In genomic region chrX:64975491-64975890, GRCh38 we compare ENCODE assay signal across 8 cellular contexts. TPM values are rescaled to one million over a fixed set of nuclear protein-coding genes. Genes with fewer than 3 reads are reported as not detected.
DNase-seq lines count a peak whose midpoint lies in the region; ATAC-seq, FAIRE-seq and TF ChIP-seq lines count a peak whose summit lies in the region.

No MANE protein-coding gene starts in this region.

- H3K79me2 ChIP-seq in endothelial cell of umbilical vein (ENCODE audit: control insufficient read depth, insufficient read depth, low read length): peaks cover 5% of the 10 kb centered on the region

- peak overlapping the region; percentile 82 for H3K4me3 ChIP-seq in GM12865 (ENCODE audit: low read depth, low read length)
- H3K4me3 ChIP-seq in endothelial cell of umbilical vein (replicated peaks in 1 of 3; ENCODE audit: insufficient read depth in 1 of 3, low read depth in 1 of 3, low read length in 3 of 3): peak overlapping the region; percentile 65 to 93 (median 80)
- peak overlapping the region; percentile 55 for H3K4me3 ChIP-seq in mononuclear cell (ENCODE audit: low read length)
- peak overlapping the region; percentile 79 to 83 for H3K4me3 ChIP-seq in stomach smooth muscle (ENCODE audit: low read length in 2 of 2)

- H3K36me3 ChIP-seq in endothelial cell of umbilical vein (ENCODE audit: control insufficient read depth in 2 of 2, extremely low read depth in 1 of 2, insufficient read depth in 2 of 2, low read length in 2 of 2) (no peaks in the 10 kb centered on the region), stomach smooth muscle (ENCODE audit: control insufficient read depth in 2 of 2, insufficient read depth in 2 of 2, low read length in 2 of 2) (no peaks in the 10 kb centered on the region)

- H3K27me3 Mint-ChIP-seq in activated CD4-positive, alpha-beta memory T cell treated with anti-CD3 and anti-CD28 coated beads for 36 hours: no peaks in the 10 kb centered on the region

- peak overlapping the region; percentile 12 for H3K27ac ChIP-seq in endothelial cell of umbilical vein (ENCODE audit: insufficient read depth, low read depth, low read length)
- no peak overlapping the region for H3K27ac ChIP-seq in stomach smooth muscle (ENCODE audit: low read length)

- peak overlapping the region; percentile 85 for H3K4me2 ChIP-seq in endothelial cell of umbilical vein (ENCODE audit: insufficient read depth, low read length)

- CTCF ChIA-PET in activated CD4-positive, alpha-beta memory T cell treated with anti-CD3 and anti-CD28 coated beads for 36 hours (lab: Charles Lee): interaction anchor here (1.3 to 1.8 kb wide), 2 partner anchors 59 to 66 kb away, joined by 3 to 5 read pairs; partner anchors contain the start of gene ZC3H12B
- CTCF ChIA-PET in endothelial cell of umbilical vein (lab: Charles Lee): interaction anchor here (1.2 to 1.7 kb wide), 2 partner anchors 10 to 59 kb away, joined by 3 to 4 read pairs; partner anchors contain the start of gene ZC3H12B

- H4K20me1 ChIP-seq in endothelial cell of umbilical vein (replicated peaks; ENCODE audit: control insufficient read depth, extremely low read depth, insufficient read depth, low read length): no peaks in the 10 kb centered on the region

- ATAC-seq in HG03442 (IDR thresholded peaks at IDR 0.05; ENCODE audit: unreplicated experiment) (peak; percentile 26), HG03520 (IDR thresholded peaks at IDR 0.05; ENCODE audit: unreplicated experiment) (no peak)

- H2AFZ ChIP-seq in endothelial cell of umbilical vein (ENCODE audit: low read depth, low read length): peak overlapping the region; percentile 51

- peaks cover 16% of the 10 kb centered on the region for H3K4me1 Mint-ChIP-seq in activated CD4-positive, alpha-beta memory T cell treated with anti-CD3 and anti-CD28 coated beads for 36 hours (ENCODE audit: low read depth)

- H3K9me1 ChIP-seq in endothelial cell of umbilical vein (replicated peaks; ENCODE audit: control insufficient read depth, extremely low read depth, insufficient read depth, low read length): no peaks in the 10 kb centered on the region

- peaks cover 3% of the 10 kb centered on the region for H3K4me1 ChIP-seq in endothelial cell of umbilical vein (ENCODE audit: control insufficient read depth, extremely low read depth, insufficient read depth, low read length)
- H3K4me1 ChIP-seq in mononuclear cell (ENCODE audit: insufficient read depth, low read length): peaks cover 10% of the 10 kb centered on the region
- no peaks in the 10 kb centered on the region for H3K4me1 ChIP-seq in stomach smooth muscle (ENCODE audit: control insufficient read depth, insufficient read depth, low read length)

- DNase-seq in GM12865 (ENCODE audit: low read depth): peak; percentile 7
- DNase-seq in activated CD4-positive, alpha-beta memory T cell treated with anti-CD3 and anti-CD28 coated beads for 36 hours: peak; percentile 32
- peak; percentile 47 for DNase-seq in endothelial cell of umbilical vein (ENCODE audit: low read depth, low spot score)
- no peak for DNase-seq in NCI-H226

- peak overlapping the region; percentile 62 for H3K9ac ChIP-seq in endothelial cell of umbilical vein (replicated peaks; ENCODE audit: extremely low read depth, insufficient read depth, low read length)
- peak overlapping the region; percentile 43 for H3K9ac ChIP-seq in stomach smooth muscle (ENCODE audit: low read length in 2 of 2)

- peak overlapping the region; percentile 79 for H3K4me3 Mint-ChIP-seq in activated CD4-positive, alpha-beta memory T cell treated with anti-CD3 and anti-CD28 coated beads for 36 hours

- POLR2A ChIA-PET in activated CD4-positive, alpha-beta memory T cell treated with anti-CD3 and anti-CD28 coated beads for 36 hours (lab: Charles Lee): interaction anchor here (1.3 kb wide), 1 partner anchor 58 kb away, joined by 3 read pairs; no protein-coding TSS in a partner anchor
- POLR2A ChIA-PET in endothelial cell of umbilical vein (lab: Charles Lee): no interaction called here

- no peaks in the 10 kb centered on the region for H3K9me3 Mint-ChIP-seq in activated CD4-positive, alpha-beta memory T cell treated with anti-CD3 and anti-CD28 coated beads for 36 hours

- peak overlapping the region; percentile 44 for H3K27ac Mint-ChIP-seq in activated CD4-positive, alpha-beta memory T cell treated with anti-CD3 and anti-CD28 coated beads for 36 hours

- H3K36me3 Mint-ChIP-seq in activated CD4-positive, alpha-beta memory T cell treated with anti-CD3 and anti-CD28 coated beads for 36 hours: peaks cover 6% of the 10 kb centered on the region

- H3K9me3 ChIP-seq in endothelial cell of umbilical vein (replicated peaks; ENCODE audit: control insufficient read depth, insufficient read depth, low read length) (no peaks in the 10 kb centered on the region), mononuclear cell (ENCODE audit: low read depth, low read length) (no peaks in the 10 kb centered on the region), stomach smooth muscle (ENCODE audit: control insufficient read depth in 2 of 2, low read length in 2 of 2) (no peaks in the 10 kb centered on the region)

- FAIRE-seq in endothelial cell of umbilical vein (lab: Jason Lieb, UNC): peak; percentile 26

- intact Hi-C loops in activated CD4-positive, alpha-beta memory T cell treated with anti-CD3 and anti-CD28 coated beads for 36 hours (cut with micrococcal nuclease): no loop called here
- intact Hi-C loops in endothelial cell of umbilical vein (cut with micrococcal nuclease): no loop called here

- TF ChIP-seq CTCF in GM12865 (IDR thresholded peaks at IDR 0.05; ENCODE audit: insufficient read depth, low read depth, low read length, missing control alignments) (no peak), endothelial cell of umbilical vein (IDR thresholded peaks at IDR 0.05; ENCODE audit: extremely low read depth in 1 of 2, insufficient read depth in 1 of 2, low read depth in 1 of 2, low read length in 2 of 2) (peak in 1 of 2 donors; percentile 2)

- no peak for TF ChIP-seq POLR2A in endothelial cell of umbilical vein (IDR thresholded peaks at IDR 0.05; ENCODE audit: low read depth, low read length)

- BruUV-seq in endothelial cell of umbilical vein (replicated peaks; lab: Mats Ljungman, UMichigan): no TSS peak

- no peaks in the 10 kb centered on the region for H3K27me3 ChIP-seq in endothelial cell of umbilical vein (ENCODE audit: control insufficient read depth in 2 of 2, insufficient read depth in 2 of 2, low read length in 2 of 2)
- H3K27me3 ChIP-seq in mononuclear cell (ENCODE audit: insufficient read depth, low read length): no peaks in the 10 kb centered on the region
- H3K27me3 ChIP-seq in stomach smooth muscle (ENCODE audit: control insufficient read depth in 1 of 2, insufficient read depth in 2 of 2, low read length in 2 of 2): peaks cover 0 to 12% of the 10 kb centered on the region in 2 donors

- dilution Hi-C loops in endothelial cell of umbilical vein (cut with MboI; ENCODE audit: extremely low pct_ligation_motif_present, low sequenced_read_pairs): no loop called here

TF ChIP-seq in endothelial cell of umbilical vein, 7 proteins besides CTCF, POLR2A, EP300 and RAD21:
- TF ChIP-seq GATA2 (IDR thresholded peaks at IDR 0.05; ENCODE audit: insufficient read depth, insufficient read length, low read depth, low read length) (no peak), FOS (IDR thresholded peaks at IDR 0.05; ENCODE audit: borderline replicate concordance, insufficient read depth, low read length) (no peak), EZH2 (IDR thresholded peaks at IDR 0.05; ENCODE audit: borderline replicate concordance, low read depth, low read length, severe bottlenecking) (no peak), MYC (IDR thresholded peaks at IDR 0.05; ENCODE audit: low read depth, low read length) (no peak), MAX (IDR thresholded peaks at IDR 0.05; ENCODE audit: insufficient read depth, insufficient read length) (no peak), POLR2AphosphoS5 (IDR thresholded peaks at IDR 0.05; ENCODE audit: insufficient read depth, low read depth, low read length) (no peak), JUN (IDR thresholded peaks at IDR 0.05; ENCODE audit: borderline replicate concordance, insufficient read depth, insufficient read length, low read depth) (no peak)

RNA-seq across cellular contexts. Expression of gene ZC4H2, which starts 0.8 kb away (rescaled TPM):
- 1 to 10 TPM; 8.9 to 9.1 TPM for total RNA-seq in activated CD4-positive, alpha-beta memory T cell treated with anti-CD3 and anti-CD28 coated beads for 36 hours
- total RNA-seq in endothelial cell of umbilical vein (12.8 and 14.6 TPM in 2 replicates), mononuclear cell (6.4 TPM)
- 11.5 and 12.8 TPM in 2 replicates for polyA plus RNA-seq in endothelial cell of umbilical vein
- polyA plus RNA-seq in endothelial cell of umbilical vein (2011; cell fraction: cytosol; rRNA removed): 16.5 and 17.3 TPM in 2 replicates
- polyA plus RNA-seq in endothelial cell of umbilical vein (2011; cell fraction: nucleus; rRNA removed): 29.2 and 32.5 TPM in 2 replicates
- polyA plus RNA-seq in endothelial cell of umbilical vein (2012): 10.7 and 11.2 TPM in 2 replicates
- polyA minus RNA-seq in endothelial cell of umbilical vein: 11.9 and 17.2 TPM in 2 replicates
- polyA minus RNA-seq in endothelial cell of umbilical vein (2011; cell fraction: cytosol; rRNA and poly(A)+ RNA removed): not detected
- polyA minus RNA-seq in endothelial cell of umbilical vein (2011; cell fraction: nucleus; rRNA and poly(A)+ RNA removed): 10.1 and 14.5 TPM in 2 replicates

RNA-seq across cellular contexts. Expression of gene ZC3H12B, which starts 59.1 kb away (rescaled TPM):
- under 1 TPM; 0.61 to 0.83 TPM for total RNA-seq in activated CD4-positive, alpha-beta memory T cell treated with anti-CD3 and anti-CD28 coated beads for 36 hours
- total RNA-seq in endothelial cell of umbilical vein: not detected in 2 replicates
- not detected in 2 replicates for polyA plus RNA-seq in endothelial cell of umbilical vein
- not detected in 2 replicates for polyA plus RNA-seq in endothelial cell of umbilical vein (2011; cell fraction: cytosol; rRNA removed)
- not detected in 2 replicates for polyA plus RNA-seq in endothelial cell of umbilical vein (2011; cell fraction: nucleus; rRNA removed)
- polyA plus RNA-seq in endothelial cell of umbilical vein (2012): 0.05 and 0.07 TPM in 2 replicates
- polyA minus RNA-seq in endothelial cell of umbilical vein: 0.04 TPM in 1 of 2 replicates, not detected in the other
- polyA minus RNA-seq in endothelial cell of umbilical vein (2011; cell fraction: cytosol; rRNA and poly(A)+ RNA removed): not detected
- not detected in 2 replicates for polyA minus RNA-seq in endothelial cell of umbilical vein (2011; cell fraction: nucleus; rRNA and poly(A)+ RNA removed)
- 2.4 TPM for total RNA-seq in mononuclear cell
